8 cellular contexts compared by ENCODE assay signal in the genomic region with DNA sequence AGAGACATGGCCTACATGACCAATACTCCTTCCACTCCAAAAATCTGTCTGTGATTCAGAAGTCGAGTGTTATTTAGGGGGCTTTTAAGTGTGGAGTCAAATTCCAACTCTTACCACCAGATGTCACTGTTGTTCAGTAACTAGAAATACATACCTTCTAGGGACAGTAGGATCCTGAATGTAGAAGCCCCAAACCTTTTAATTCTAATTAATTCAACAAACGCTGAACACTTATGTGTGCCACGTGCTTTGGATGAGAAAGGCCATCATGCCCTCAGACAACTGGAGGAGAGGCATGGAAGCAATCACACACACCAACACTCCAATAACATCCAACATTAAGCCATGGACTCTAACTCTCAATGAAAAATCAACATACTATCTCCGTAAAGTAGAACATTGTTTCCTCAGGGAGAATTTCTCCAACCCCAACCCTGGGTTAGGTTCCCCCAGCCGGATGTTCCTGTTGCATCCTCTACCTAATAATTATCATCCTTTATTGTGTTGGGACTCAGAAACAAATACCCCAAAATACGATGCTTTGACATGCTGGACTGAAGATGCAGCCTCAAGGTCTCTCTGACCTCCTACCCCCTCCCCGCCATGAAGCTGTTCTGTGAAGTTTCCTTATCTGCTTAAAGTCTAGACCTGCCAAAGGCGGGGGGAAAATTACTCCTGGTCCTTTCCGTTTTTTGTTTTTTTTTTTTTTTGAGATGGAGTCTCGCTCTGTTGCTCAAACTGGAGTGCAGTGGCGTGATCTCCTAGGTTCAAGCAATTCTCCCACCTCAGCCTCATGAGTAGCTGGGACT. TPM values are rescaled to one million over a fixed set of nuclear protein-coding genes. Genes with fewer than 3 reads are reported as not detected.
DNase-seq lines count a peak whose midpoint lies in the region; ATAC-seq, FAIRE-seq and TF ChIP-seq lines count a peak whose summit lies in the region.

No MANE protein-coding gene starts in this region.

- peak; percentile 29 for DNase-seq in activated CD4-positive, alpha-beta T cell treated with anti-CD3 and anti-CD28 coated beads for 36 hours
- DNase-seq in activated CD4-positive, alpha-beta T cell treated with anti-CD3 and anti-CD28 coated beads, Interleukin-2, amount 50 U/mL, for 48 hours = no peak
- DNase-seq in H9 (no peak), NCI-H2029 (lab: John Stamatoyannopoulos, UW) (peak; percentile 67), foreskin keratinocyte (peak in 1 of 2 donors; percentile 53), osteocyte (ENCODE audit: extremely low spot score, unreplicated experiment) (no peak)

- H3K9ac ChIP-seq in H9 (ENCODE audit: extremely low read depth, insufficient read length, low read length) = no peak overlapping the region

- no peak overlapping the region for H3K27ac Mint-ChIP-seq in activated CD4-positive, alpha-beta T cell treated with anti-CD3 and anti-CD28 coated beads for 36 hours
- H3K27ac Mint-ChIP-seq in H9 (peak overlapping the region; percentile 20 to 86 (median 57); a peak in 4 of 7 replicates), osteocyte (ENCODE audit: unreplicated experiment) (no peak overlapping the region)

- no CpG with 5 or more reads among the region's 11 CpGs for WGBS in H9 (ENCODE audit: extremely low coverage, insufficient read length, low lambda C conversion rate)

- H3K23ac ChIP-seq in H9 (ENCODE audit: insufficient read length, low read depth, low read length) = no peak overlapping the region

- no peak overlapping the region for H2AK5ac ChIP-seq in H9 (ENCODE audit: insufficient read length, low read length)

- no peak overlapping the region for H4K91ac ChIP-seq in H9 (ENCODE audit: insufficient read length, low read depth, low read length)

- no peaks in the 10 kb centered on the region for H3K9me3 ChIP-seq in H9 (ENCODE audit: control insufficient read depth, low read depth, low read length)

- no peak overlapping the region for H3K18ac ChIP-seq in H9 (ENCODE audit: insufficient read length, low read depth, low read length)

- H3K27me3 Mint-ChIP-seq in activated CD4-positive, alpha-beta T cell treated with anti-CD3 and anti-CD28 coated beads for 36 hours = no peaks in the 10 kb centered on the region
- H3K27me3 Mint-ChIP-seq in H9 (ENCODE audit: low read depth) = no peaks in the 10 kb centered on the region
- no peaks in the 10 kb centered on the region for H3K27me3 Mint-ChIP-seq in osteocyte (ENCODE audit: unreplicated experiment)

- no peaks in the 10 kb centered on the region for H3K23me2 ChIP-seq in H9 (ENCODE audit: insufficient read length, low read depth, low read length, poor library complexity, severe bottlenecking)

- CTCF ChIA-PET in activated CD4-positive, alpha-beta T cell treated with anti-CD3 and anti-CD28 coated beads for 36 hours (lab: Charles Lee) = interaction anchor here (0.6 to 3.6 kb wide), 9 partner anchors 20 to 101 kb away, joined by 3 to 25 read pairs (median 4); no protein-coding TSS in a partner anchor

- H4K5ac ChIP-seq in H9 (ENCODE audit: insufficient read length, low read depth, low read length) = no peak overlapping the region

- TF ChIP-seq CTCF in H9 (conservative IDR thresholded peaks at IDR 0.05) (peak; percentile 78), foreskin keratinocyte (conservative IDR thresholded peaks at IDR 0.05) (peak; percentile 83), osteocyte (IDR thresholded peaks at IDR 0.05) (peak; percentile 80)

- no peak overlapping the region for H3T11ph ChIP-seq in H9 (ENCODE audit: low read length)

- no peak overlapping the region for H3K4me3 Mint-ChIP-seq in activated CD4-positive, alpha-beta T cell treated with anti-CD3 and anti-CD28 coated beads for 36 hours
- H3K4me3 Mint-ChIP-seq in H9 (no peak overlapping the region), osteocyte (ENCODE audit: unreplicated experiment) (no peak overlapping the region)

- H3K36me3 Mint-ChIP-seq in activated CD4-positive, alpha-beta T cell treated with anti-CD3 and anti-CD28 coated beads for 36 hours (ENCODE audit: low read depth) = peaks cover 13% of the 10 kb centered on the region
- peaks cover 4 to 26% (median 18%) of the 10 kb centered on the region in 3 experiments; a peak in 6 of 7 replicates for H3K36me3 Mint-ChIP-seq in H9 (ENCODE audit: insufficient read depth in 1 of 3, low read depth in 3 of 3)
- peaks cover 20% of the 10 kb centered on the region for H3K36me3 Mint-ChIP-seq in osteocyte (ENCODE audit: unreplicated experiment)

- no peak overlapping the region for H3K14ac ChIP-seq in H9 (ENCODE audit: insufficient read depth, low read length)

- no peak overlapping the region for H2BK15ac ChIP-seq in H9 (ENCODE audit: low read depth, low read length)

- H3K4me1 ChIP-seq in H9 (ENCODE audit: insufficient read depth, low read length) (no peaks in the 10 kb centered on the region), foreskin keratinocyte (peaks cover 11% of the 10 kb centered on the region)

- no peaks in the 10 kb centered on the region for H3K9me3 Mint-ChIP-seq in activated CD4-positive, alpha-beta T cell treated with anti-CD3 and anti-CD28 coated beads for 36 hours (ENCODE audit: low read depth)
- H3K9me3 Mint-ChIP-seq in H9 = no peaks in the 10 kb centered on the region
- no peaks in the 10 kb centered on the region for H3K9me3 Mint-ChIP-seq in osteocyte (ENCODE audit: unreplicated experiment)

- no peak overlapping the region for H2BK20ac ChIP-seq in H9 (ENCODE audit: low read depth, low read length, poor library complexity, severe bottlenecking)

- H3K56ac ChIP-seq in H9 (ENCODE audit: insufficient read length, low read depth, low read length) = no peak overlapping the region

- POLR2A ChIA-PET in activated CD4-positive, alpha-beta T cell treated with anti-CD3 and anti-CD28 coated beads for 36 hours (lab: Charles Lee) = no interaction called here

- H3K27ac ChIP-seq in H9 (ENCODE audit: insufficient read length, low read depth, low read length) (no peak overlapping the region), foreskin keratinocyte (no peak overlapping the region)

- intact Hi-C loops in activated CD4-positive, alpha-beta T cell treated with anti-CD3 and anti-CD28 coated beads for 36 hours (cut with DNase I, micrococcal nuclease) = loop anchor here (1.0 to 2.0 kb wide), 5 partner anchors 50 to 100 kb away; no protein-coding TSS in a partner anchor

- peak; percentile 87 for ATAC-seq in activated CD4-positive, alpha-beta T cell treated with anti-CD3 and anti-CD28 coated beads for 36 hours
- peak; percentile 69 for ATAC-seq in foreskin keratinocyte
- no peak for ATAC-seq in GM18907 (IDR thresholded peaks at IDR 0.05; ENCODE audit: unreplicated experiment)

- H3K79me2 ChIP-seq in H9 (ENCODE audit: insufficient read depth, low read length) = no peaks in the 10 kb centered on the region

- H2AFZ ChIP-seq in H9 (ENCODE audit: low read length) = no peak overlapping the region

- H3K27me3 ChIP-seq in H9 (ENCODE audit: insufficient read depth, low read length) = no peaks in the 10 kb centered on the region
- H3K27me3 ChIP-seq in foreskin keratinocyte = no peaks in the 10 kb centered on the region

- H3K4me1 Mint-ChIP-seq in activated CD4-positive, alpha-beta T cell treated with anti-CD3 and anti-CD28 coated beads for 36 hours = no peaks in the 10 kb centered on the region
- H3K4me1 Mint-ChIP-seq in H9 (peaks cover 0 to 4% of the 10 kb centered on the region in 2 experiments; a peak in 2 of 4 replicates), osteocyte (ENCODE audit: unreplicated experiment) (no peaks in the 10 kb centered on the region)

- no peaks in the 10 kb centered on the region for H4K20me1 ChIP-seq in H9 (ENCODE audit: control insufficient read depth, insufficient read depth, insufficient read length)

- no peaks in the 10 kb centered on the region for H3K79me1 ChIP-seq in H9 (ENCODE audit: insufficient read depth, low read depth, low read length, poor library complexity, severe bottlenecking)

- H2BK5ac ChIP-seq in H9 (ENCODE audit: insufficient read length, low read length) = no peak overlapping the region

- H4K8ac ChIP-seq in H9 (replicated peaks; ENCODE audit: insufficient read length, low read depth, low read length) = no peak overlapping the region

- H2BK12ac ChIP-seq in H9 (ENCODE audit: insufficient read length, low read depth, low read length) = no peak overlapping the region

- no peak overlapping the region for H2BK120ac ChIP-seq in H9 (ENCODE audit: low read depth, low read length, poor library complexity, severe bottlenecking)

- H3K4ac ChIP-seq in H9 (ENCODE audit: low read depth, low read length) = no peak overlapping the region

- FAIRE-seq in TTC549 (lab: Jason Lieb, UNC) = peak; percentile 39

- no peak overlapping the region for H3K4me2 ChIP-seq in H9 (ENCODE audit: insufficient read depth, insufficient read length, low read length)

RNA-seq across cellular contexts. Expression of gene CCDC13, which starts 8.0 kb away (rescaled TPM):
- total RNA-seq in activated CD4-positive, alpha-beta T cell treated with anti-CD3 and anti-CD28 coated beads for 36 hours = under 1 TPM; 0.46 to 0.63 TPM
- total RNA-seq in H9 (2021) (not detected in 2 replicates), foreskin keratinocyte (0.32 TPM in 1 of 2 replicates, not detected in the other), osteocyte (0.30 TPM in 1 of 2 replicates, not detected in the other)
- polyA plus RNA-seq in foreskin keratinocyte = 0.18 and 0.25 TPM in 2 replicates

RNA-seq across cellular contexts. Expression of gene HIGD1A, which starts 23.2 kb away (rescaled TPM):
- 10 to 100 TPM; 74.9 to 77.8 TPM for total RNA-seq in activated CD4-positive, alpha-beta T cell treated with anti-CD3 and anti-CD28 coated beads for 36 hours
- total RNA-seq in H9 (2021) = 77.6 and 84.2 TPM in 2 replicates
- 236 and 243 TPM in 2 replicates for total RNA-seq in foreskin keratinocyte
- 183 and 201 TPM in 2 replicates for polyA plus RNA-seq in foreskin keratinocyte
- total RNA-seq in osteocyte = 63.8 and 66.1 TPM in 2 replicates

RNA-seq across cellular contexts. Expression of gene ACKR2, which starts 28.1 kb away (rescaled TPM):
- under 1 TPM; 0.64 to 0.65 TPM for total RNA-seq in activated CD4-positive, alpha-beta T cell treated with anti-CD3 and anti-CD28 coated beads for 36 hours
- total RNA-seq in H9 (2021) (0.13 TPM in 1 of 2 replicates, not detected in the other), foreskin keratinocyte (0.20 and 0.21 TPM in 2 replicates), osteocyte (0.19 and 0.24 TPM in 2 replicates)
- 0.04 and 0.11 TPM in 2 replicates for polyA plus RNA-seq in foreskin keratinocyte

Comparison
In these comparisons a context has a peak if more than half of its experiments do, and no peak if none do; other contexts are left out.
1. DNase-seq: peak in activated CD4-positive, alpha-beta T cell treated with anti-CD3 and anti-CD28 coated beads for 36 hours (single experiment) and NCI-H2029 (single experiment); none in activated CD4-positive, alpha-beta T cell treated with anti-CD3 and anti-CD28 coated beads, Interleukin-2, amount 50 U/mL, for 48 hours (0 of 2), H9 (single experiment) and osteocyte (single experiment).
2. H3K27ac Mint-ChIP-seq: peak in H9 (3 of 3); none in activated CD4-positive, alpha-beta T cell treated with anti-CD3 and anti-CD28 coated beads for 36 hours (single experiment) and osteocyte (single experiment).
3. Peak in every context shown above with its lines, with median percentiles within 50 percentile points of each other: CTCF ChIP-seq.